ENCODE assay signal across 33 cellular contexts in the genomic region with DNA sequence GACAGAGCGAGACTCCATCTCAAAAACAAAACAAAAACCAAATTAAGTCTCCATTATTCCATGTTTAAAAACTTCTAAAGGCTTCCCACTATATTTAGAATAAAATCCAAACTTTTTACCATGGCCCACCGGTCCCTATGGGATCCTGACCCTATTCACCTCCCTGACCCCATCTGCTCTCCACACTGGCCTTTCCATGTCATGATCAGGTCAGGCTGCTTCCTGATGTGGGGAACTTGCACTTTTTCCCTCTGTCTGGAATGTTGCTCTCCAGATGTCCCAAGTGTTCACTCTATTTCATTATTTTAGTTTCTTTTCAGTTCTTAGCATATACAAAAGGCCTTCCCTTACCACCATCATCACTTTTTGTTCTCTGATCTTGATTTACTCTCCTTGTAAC.
"Had no signal": no experiment of that assay in that cellular context is flagged by ENCODE, and none has a peak within 500 bp of the region (broad histone marks: within the 10 kb centered on the region; RNA-seq: fewer than 3 reads in every experiment).

No MANE protein-coding gene starts in this region.

- H3K4me3 ChIP-seq: adrenal gland, body of pancreas, esophagus squamous epithelium, gastrocnemius medialis, hepatocyte, ovary, right lobe of liver, skin epidermis, thoracic aorta had no signal

- H3K9me3 Mint-ChIP-seq: activated CD4-positive, alpha-beta memory T cell treated with anti-CD3 and anti-CD28 coated beads for 36 hours; activated CD4-positive, alpha-beta T cell treated with anti-CD3 and anti-CD28 coated beads, Interleukin-2, amount 10 ng/mL, durations not matched to agents 24 days and 14 days; activated naive CD8-positive, alpha-beta T cell treated with anti-CD3 and anti-CD28 coated beads for 36 hours; activated T-cell treated with anti-CD3 and anti-CD28 coated beads, Interleukin-2, amount 50 U/mL, for 24 hours; activated T-helper 2 cell treated with anti-CD3 and anti-CD28 coated beads, Interferon-gamma antibody, Interleukin-2, Interleukin-4, amounts not matched to agents 10 μg/mL and 5 μg/mL and 100 μg/mL, durations not matched to agents 14 hours and 24 hours and 36 hours; natural killer cell treated with Interleukin-12 subunit alpha and Interleukin-12 subunit beta and Interleukin-15 and Interleukin-18, amount 100 ng/mL, for 72 hours; stimulated activated effector memory CD8-positive, alpha-beta T cell treated with anti-CD3 and anti-CD28 coated beads, Interleukin-12 subunit alpha, Interleukin-12 subunit beta, amount 100 ng/mL, for 72 hours; stimulated activated naive CD8-positive, alpha-beta T cell treated with anti-CD3 and anti-CD28 coated beads, Interleukin-15, Interleukin-2, amounts not matched to agents 100 ng/mL and 50 ng/mL, for 24 hours; T-helper 1 cell treated with Interleukin-12 subunit alpha and Interleukin-12 subunit beta and Interleukin-4 antibody, amounts not matched to agents 30 μg/mL and 1 μg/mL, for 36 hours had no signal

- ATAC-seq: body of pancreas; gastrocnemius medialis; left ventricle myocardium superior; natural killer cell treated with Interleukin-12 subunit alpha and Interleukin-12 subunit beta and Interleukin-15 and Interleukin-18, amount 100 ng/mL, for 72 hours; right lobe of liver; stimulated activated effector memory CD8-positive, alpha-beta T cell treated with anti-CD3 and anti-CD28 coated beads, Interleukin-12 subunit alpha, Interleukin-12 subunit beta, amount 100 ng/mL, for 72 hours had no signal

- H3K4me2 ChIP-seq: hepatocyte had no signal

- H3K36me3 Mint-ChIP-seq: activated CD4-positive, alpha-beta memory T cell treated with anti-CD3 and anti-CD28 coated beads for 36 hours; activated naive CD8-positive, alpha-beta T cell treated with anti-CD3 and anti-CD28 coated beads for 36 hours; natural killer cell treated with Interleukin-12 subunit alpha and Interleukin-12 subunit beta and Interleukin-15 and Interleukin-18, amount 100 ng/mL, for 72 hours; stimulated activated effector memory CD8-positive, alpha-beta T cell treated with anti-CD3 and anti-CD28 coated beads, Interleukin-12 subunit alpha, Interleukin-12 subunit beta, amount 100 ng/mL, for 72 hours had no signal

- H3K4me1 Mint-ChIP-seq: activated CD4-positive, alpha-beta T cell treated with anti-CD3 and anti-CD28 coated beads, Interleukin-2, amount 10 ng/mL, durations not matched to agents 24 days and 14 days; stimulated activated effector memory CD8-positive, alpha-beta T cell treated with anti-CD3 and anti-CD28 coated beads, Interleukin-12 subunit alpha, Interleukin-12 subunit beta, amount 100 ng/mL, for 72 hours had no signal

- H3K79me2 ChIP-seq: hepatocyte had no signal

- H3K27ac ChIP-seq: adrenal gland, gastrocnemius medialis, hepatocyte, neutrophil, ovary, right lobe of liver, thoracic aorta, WERI-Rb-1 had no signal

- H3K4me3 Mint-ChIP-seq: activated CD4-positive, alpha-beta memory T cell treated with anti-CD3 and anti-CD28 coated beads for 36 hours; activated CD4-positive, alpha-beta T cell treated with anti-CD3 and anti-CD28 coated beads, Interleukin-2, amount 10 ng/mL, durations not matched to agents 24 days and 14 days; activated naive CD8-positive, alpha-beta T cell treated with anti-CD3 and anti-CD28 coated beads for 36 hours; activated T-cell treated with anti-CD3 and anti-CD28 coated beads, Interleukin-2, amount 50 U/mL, for 24 hours; natural killer cell treated with Interleukin-12 subunit alpha and Interleukin-12 subunit beta and Interleukin-15 and Interleukin-18, amount 100 ng/mL, for 72 hours; stimulated activated effector memory CD8-positive, alpha-beta T cell treated with anti-CD3 and anti-CD28 coated beads, Interleukin-12 subunit alpha, Interleukin-12 subunit beta, amount 100 ng/mL, for 72 hours; stimulated activated naive CD8-positive, alpha-beta T cell treated with anti-CD3 and anti-CD28 coated beads, Interleukin-15, Interleukin-2, amounts not matched to agents 100 ng/mL and 50 ng/mL, for 24 hours; T-helper 1 cell treated with Interleukin-12 subunit alpha and Interleukin-12 subunit beta and Interleukin-4 antibody, amounts not matched to agents 30 μg/mL and 1 μg/mL, for 36 hours had no signal

- H3K27me3 ChIP-seq: adrenal gland, body of pancreas, esophagus squamous epithelium, gastrocnemius medialis, hepatocyte, ovary, right lobe of liver had no signal

- H3K27me3 Mint-ChIP-seq: activated CD4-positive, alpha-beta memory T cell treated with anti-CD3 and anti-CD28 coated beads for 36 hours; activated naive CD8-positive, alpha-beta T cell treated with anti-CD3 and anti-CD28 coated beads for 36 hours; activated T-cell treated with anti-CD3 and anti-CD28 coated beads, Interleukin-2, amount 50 U/mL, for 24 hours; progenitor cell of endocrine pancreas; stimulated activated naive CD8-positive, alpha-beta T cell treated with anti-CD3 and anti-CD28 coated beads, Interleukin-15, Interleukin-2, amounts not matched to agents 100 ng/mL and 50 ng/mL, for 24 hours had no signal

- H3K4me1 ChIP-seq: adrenal gland, gastrocnemius medialis, right lobe of liver had no signal

- DNase-seq: activated CD4-positive, alpha-beta memory T cell treated with anti-CD3 and anti-CD28 coated beads for 36 hours; activated CD4-positive, alpha-beta T cell treated with anti-CD3 and anti-CD28 coated beads, Interleukin-2, amount 10 ng/mL, durations not matched to agents 24 days and 14 days; activated CD4-positive, CD25-positive, alpha-beta regulatory T cell treated with anti-CD3 and anti-CD28 coated beads, Interleukin-2, amount 50 U/mL, for 72 hours; activated CD8-positive, alpha-beta memory T cell treated with anti-CD3 and anti-CD28 coated beads, Interleukin-2, amount 50 U/mL, for 48 hours; activated naive CD8-positive, alpha-beta T cell treated with anti-CD3 and anti-CD28 coated beads for 36 hours; activated T-cell treated with anti-CD3 and anti-CD28 coated beads, Interleukin-2, amount 50 U/mL, for 24 hours; adrenal gland; aorta; body of pancreas; dermis blood vessel endothelial cell; effector CD4-positive, alpha-beta T cell; esophagus squamous epithelium; gastrocnemius medialis; islet precursor cell; left ventricle myocardium superior; mammary epithelial cell; ovary; right lobe of liver; stimulated activated CD4-positive, alpha-beta T cell treated with anti-CD3 and anti-CD28 coated beads, Interleukin-12 subunit alpha, Interleukin-12 subunit beta, amount 100 ng/mL, for 4 hours; stimulated activated CD4-positive, alpha-beta T cell treated with anti-CD3 and anti-CD28 coated beads, Interleukin-4, amount 100 ng/mL, for 1 hour; T1000; trophoblast cell had no signal

- H3K27ac Mint-ChIP-seq: activated CD4-positive, alpha-beta memory T cell treated with anti-CD3 and anti-CD28 coated beads for 36 hours; activated CD4-positive, alpha-beta T cell treated with anti-CD3 and anti-CD28 coated beads, Interleukin-2, amount 10 ng/mL, durations not matched to agents 24 days and 14 days; activated naive CD8-positive, alpha-beta T cell treated with anti-CD3 and anti-CD28 coated beads for 36 hours; activated T-cell treated with anti-CD3 and anti-CD28 coated beads, Interleukin-2, amount 50 U/mL, for 24 hours; activated T-helper 2 cell treated with anti-CD3 and anti-CD28 coated beads, Interferon-gamma antibody, Interleukin-2, Interleukin-4, amounts not matched to agents 10 μg/mL and 5 μg/mL and 100 μg/mL, durations not matched to agents 14 hours and 24 hours and 36 hours; natural killer cell treated with Interleukin-12 subunit alpha and Interleukin-12 subunit beta and Interleukin-15 and Interleukin-18, amount 100 ng/mL, for 72 hours; progenitor cell of endocrine pancreas; stimulated activated effector memory CD8-positive, alpha-beta T cell treated with anti-CD3 and anti-CD28 coated beads, Interleukin-12 subunit alpha, Interleukin-12 subunit beta, amount 100 ng/mL, for 72 hours; stimulated activated naive CD8-positive, alpha-beta T cell treated with anti-CD3 and anti-CD28 coated beads, Interleukin-15, Interleukin-2, amounts not matched to agents 100 ng/mL and 50 ng/mL, for 24 hours; T-helper 1 cell treated with Interleukin-12 subunit alpha and Interleukin-12 subunit beta and Interleukin-4 antibody, amounts not matched to agents 30 μg/mL and 1 μg/mL, for 36 hours had no signal

- H2AFZ ChIP-seq: hepatocyte had no signal

- H3K9me3 ChIP-seq: adrenal gland, body of pancreas, esophagus squamous epithelium, gastrocnemius medialis, neutrophil, ovary, right lobe of liver, thoracic aorta had no signal

- H3K36me3 ChIP-seq: adrenal gland, esophagus squamous epithelium, gastrocnemius medialis, neutrophil, ovary, right lobe of liver, thoracic aorta, WERI-Rb-1 had no signal
